Comparison of ENCODE assay signal across 2 cellular contexts in genomic region chr3:22257252-22257651, GRCh38.
A peak's percentile ranks its signal among the peaks of the same experiment; 100 is the strongest.
TF ChIP-seq lines count a peak whose summit lies in the region.

No MANE protein-coding gene starts in this region.

TF ChIP-seq in GM23338, 12 proteins besides CTCF, POLR2A, EP300 and RAD21:
- TF ChIP-seq, protein P1, sequence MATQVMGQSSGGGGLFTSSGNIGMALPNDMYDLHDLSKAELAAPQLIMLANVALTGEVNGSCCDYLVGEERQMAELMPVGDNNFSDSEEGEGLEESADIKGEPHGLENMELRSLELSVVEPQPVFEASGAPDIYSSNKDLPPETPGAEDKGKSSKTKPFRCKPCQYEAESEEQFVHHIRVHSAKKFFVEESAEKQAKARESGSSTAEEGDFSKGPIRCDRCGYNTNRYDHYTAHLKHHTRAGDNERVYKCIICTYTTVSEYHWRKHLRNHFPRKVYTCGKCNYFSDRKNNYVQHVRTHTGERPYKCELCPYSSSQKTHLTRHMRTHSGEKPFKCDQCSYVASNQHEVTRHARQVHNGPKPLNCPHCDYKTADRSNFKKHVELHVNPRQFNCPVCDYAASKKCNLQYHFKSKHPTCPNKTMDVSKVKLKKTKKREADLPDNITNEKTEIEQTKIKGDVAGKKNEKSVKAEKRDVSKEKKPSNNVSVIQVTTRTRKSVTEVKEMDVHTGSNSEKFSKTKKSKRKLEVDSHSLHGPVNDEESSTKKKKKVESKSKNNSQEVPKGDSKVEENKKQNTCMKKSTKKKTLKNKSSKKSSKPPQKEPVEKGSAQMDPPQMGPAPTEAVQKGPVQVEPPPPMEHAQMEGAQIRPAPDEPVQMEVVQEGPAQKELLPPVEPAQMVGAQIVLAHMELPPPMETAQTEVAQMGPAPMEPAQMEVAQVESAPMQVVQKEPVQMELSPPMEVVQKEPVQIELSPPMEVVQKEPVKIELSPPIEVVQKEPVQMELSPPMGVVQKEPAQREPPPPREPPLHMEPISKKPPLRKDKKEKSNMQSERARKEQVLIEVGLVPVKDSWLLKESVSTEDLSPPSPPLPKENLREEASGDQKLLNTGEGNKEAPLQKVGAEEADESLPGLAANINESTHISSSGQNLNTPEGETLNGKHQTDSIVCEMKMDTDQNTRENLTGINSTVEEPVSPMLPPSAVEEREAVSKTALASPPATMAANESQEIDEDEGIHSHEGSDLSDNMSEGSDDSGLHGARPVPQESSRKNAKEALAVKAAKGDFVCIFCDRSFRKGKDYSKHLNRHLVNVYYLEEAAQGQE (IDR thresholded peaks at IDR 0.05; ENCODE audit: unreplicated experiment): no peak
- TF ChIP-seq CREB1 (CRISPR knock-in tag; IDR thresholded peaks at IDR 0.05; ENCODE audit: low read depth) (no peak), EZH2phosphoT487 (IDR thresholded peaks at IDR 0.05; ENCODE audit: unreplicated experiment) (no peak), EZH2 (IDR thresholded peaks at IDR 0.05; ENCODE audit: low read depth, unreplicated experiment) (no peak), ZNF462 (CRISPR knock-in tag; IDR thresholded peaks at IDR 0.05) (no peak), NANOG (IDR thresholded peaks at IDR 0.05; ENCODE audit: borderline replicate concordance) (no peak), STAT1 (IDR thresholded peaks at IDR 0.05; ENCODE audit: unreplicated experiment) (no peak), ZNF331 (CRISPR knock-in tag; IDR thresholded peaks at IDR 0.05; ENCODE audit: low read depth) (no peak), JUNB (IDR thresholded peaks at IDR 0.05; ENCODE audit: unreplicated experiment) (no peak), POLR2AphosphoS5 (IDR thresholded peaks at IDR 0.05; ENCODE audit: low read depth) (no peak), ZNF114 (CRISPR knock-in tag; IDR thresholded peaks at IDR 0.05) (no peak)
- TF ChIP-seq, protein P2, sequence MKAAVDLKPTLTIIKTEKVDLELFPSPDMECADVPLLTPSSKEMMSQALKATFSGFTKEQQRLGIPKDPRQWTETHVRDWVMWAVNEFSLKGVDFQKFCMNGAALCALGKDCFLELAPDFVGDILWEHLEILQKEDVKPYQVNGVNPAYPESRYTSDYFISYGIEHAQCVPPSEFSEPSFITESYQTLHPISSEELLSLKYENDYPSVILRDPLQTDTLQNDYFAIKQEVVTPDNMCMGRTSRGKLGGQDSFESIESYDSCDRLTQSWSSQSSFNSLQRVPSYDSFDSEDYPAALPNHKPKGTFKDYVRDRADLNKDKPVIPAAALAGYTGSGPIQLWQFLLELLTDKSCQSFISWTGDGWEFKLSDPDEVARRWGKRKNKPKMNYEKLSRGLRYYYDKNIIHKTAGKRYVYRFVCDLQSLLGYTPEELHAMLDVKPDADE (IDR thresholded peaks at IDR 0.05): no peak

TF ChIP-seq in K562, 482 proteins besides CTCF, POLR2A, EP300 and RAD21 (continued from another document):
- 0 out of 2 replicates have a peak, but pooled peaks have one; percentile 39 for TF ChIP-seq IRF9 (tag; IDR thresholded peaks at IDR 0.05)
- TF ChIP-seq MCM3 (IDR thresholded peaks at IDR 0.05): no peak
- no peak for TF ChIP-seq WHSC1 (IDR thresholded peaks at IDR 0.05; ENCODE audit: low read length)
- TF ChIP-seq KDM5B (IDR thresholded peaks at IDR 0.05; ENCODE audit: insufficient replicate concordance, low read depth, low read length): no peak
TF ChIP-seq in K562: peak in this region for 4.
